8 cellular contexts compared by ENCODE assay signal in genomic region chr17:51120739-51121619, GRCh38. TPM values are rescaled to one million over a fixed set of nuclear protein-coding genes. Genes with fewer than 3 reads are reported as not detected.
A peak's percentile ranks its signal among the peaks of the same experiment; 100 is the strongest.
DNase-seq lines count a peak whose midpoint lies in the region; ATAC-seq and TF ChIP-seq lines count a peak whose summit lies in the region.

Gene SPAG9 (minus strand): TSS chr17:51120868. CDS start chr17:51120656, 212 bp downstream.

- H3K4me3 ChIP-seq in AG10803 (ENCODE audit: low read length): peak within 1 kb of the TSS; percentile 98

- TF ChIP-seq CTCF in AG10803 (conservative IDR thresholded peaks at IDR 0.05; ENCODE audit: low read length) (no peak), chondrocyte (IDR thresholded peaks at IDR 0.05) (no peak)

- H3K27ac Mint-ChIP-seq in chondrocyte (ENCODE audit: unreplicated experiment): peak within 1 kb of the TSS; percentile 99

- H3K36me3 Mint-ChIP-seq in chondrocyte (ENCODE audit: low read depth): no peaks in the 10 kb centered on the region

- H3K4me1 Mint-ChIP-seq in chondrocyte (ENCODE audit: low read depth): peaks cover 63% of the 10 kb centered on the region

- no peaks in the 10 kb centered on the region for H3K9me3 Mint-ChIP-seq in chondrocyte (ENCODE audit: low read depth)

- DNase-seq in AG10803 (ENCODE audit: low read depth) (peak; percentile 97), NCI-H460 (ENCODE audit: extremely low read depth, low read depth) (peak; percentile 96), chondrocyte (ENCODE audit: low spot score) (peak; percentile 98), kidney glomerular epithelial cell (lab: John Stamatoyannopoulos, UW) (peak; percentile 89)
- DNase-seq in activated CD4-positive, alpha-beta T cell treated with anti-CD3 and anti-CD28 coated beads for 24 hours (ENCODE audit: low read depth in 2 of 2): peak; percentile 80 to 89
- peak; percentile 82 to 86 for DNase-seq in stimulated activated CD4-positive, alpha-beta T cell treated with anti-CD3 and anti-CD28 coated beads, Interleukin-15, amount 100 ng/mL, for 48 hours (ENCODE audit: low read depth in 2 of 2)

- peak within 1 kb of the TSS; percentile 95 for H3K4me3 Mint-ChIP-seq in chondrocyte (ENCODE audit: unreplicated experiment)

- no peaks in the 10 kb centered on the region for H3K27me3 Mint-ChIP-seq in chondrocyte (ENCODE audit: low read depth)

- peak; percentile 62 for ATAC-seq in GM19043 (IDR thresholded peaks at IDR 0.05; ENCODE audit: low read depth, unreplicated experiment)
- peak; percentile 32 for ATAC-seq in HG03378 (IDR thresholded peaks at IDR 0.05; ENCODE audit: unreplicated experiment)

RNA-seq across cellular contexts. Expression of gene SPAG9, which starts in this region (rescaled TPM):
- total RNA-seq in NCI-H460 (2014; rRNA removed; shearing (Covaris generic)): 66.5 and 67.8 TPM in 2 replicates
- 53.5 and 101 TPM in 2 replicates for polyA plus RNA-seq in NCI-H460 (2014; cell fraction: nucleus; rRNA removed)
- 86.7 to 96.1 TPM (median 92.7 TPM) in 3 replicates for total RNA-seq in chondrocyte

Comparison
In these comparisons a context has a peak if more than half of its experiments do, and no peak if none do; other contexts are left out.
1. Peak in every context shown above with its lines: DNase-seq, ATAC-seq and H3K4me3 ChIP-seq.